In genomic region chr17:63150994-63151464, GRCh38 we compare ENCODE assay signal across 11 cellular contexts.
A peak's percentile ranks its signal among the peaks of the same experiment; 100 is the strongest.
DNase-seq lines count a peak whose midpoint lies in the region; ATAC-seq and TF ChIP-seq lines count a peak whose summit lies in the region.
"Had no signal": no experiment of that assay in that cellular context is flagged by ENCODE, and none has a peak within 500 bp of the region (broad histone marks: within the 10 kb centered on the region; RNA-seq: fewer than 3 reads in every experiment).

No MANE protein-coding gene starts in this region.

- no peaks in the 10 kb centered on the region for H3K27me3 ChIP-seq in CD4-positive, alpha-beta T cell (ENCODE audit: control insufficient read depth, insufficient read depth, low read length)

- POLR2A ChIA-PET in CD4-positive, alpha-beta T cell (lab: Charles Lee), result interaction anchor here (0.6 kb wide), 1 partner anchor 214 kb away, joined by 3 read pairs; no protein-coding TSS in a partner anchor

- peaks cover under 1% of the 10 kb centered on the region for H3K9me3 Mint-ChIP-seq in neural crest cell
- no peaks in the 10 kb centered on the region for H3K9me3 Mint-ChIP-seq in CD4-positive, alpha-beta T cell
- H3K9me3 Mint-ChIP-seq: CD14-positive monocyte had no signal

- H3K4me1 Mint-ChIP-seq in neural crest cell, result peaks cover 66% of the 10 kb centered on the region
- peaks cover 5% of the 10 kb centered on the region for H3K4me1 Mint-ChIP-seq in CD4-positive, alpha-beta T cell (ENCODE audit: low read depth)
- H3K4me1 Mint-ChIP-seq: CD14-positive monocyte had no signal

- no peaks in the 10 kb centered on the region for H3K9me3 ChIP-seq in CD4-positive, alpha-beta T cell (ENCODE audit: control insufficient read depth, low read length)

- ATAC-seq in GM18870 (IDR thresholded peaks at IDR 0.05; ENCODE audit: unreplicated experiment), result no peak
- ATAC-seq in CD4-positive, alpha-beta T cell (ENCODE audit: poor library complexity), result no peak
- ATAC-seq: activated CD8-positive, alpha-beta memory T cell treated with anti-CD3 and anti-CD28 coated beads, Interleukin-2, amount 10 ng/mL, durations not matched to agents 7 days and 5 days had no signal

- H3K27me3 Mint-ChIP-seq in neural crest cell (ENCODE audit: low read depth), result no peaks in the 10 kb centered on the region
- no peaks in the 10 kb centered on the region for H3K27me3 Mint-ChIP-seq in CD4-positive, alpha-beta T cell
- H3K27me3 Mint-ChIP-seq: activated CD8-positive, alpha-beta memory T cell treated with anti-CD3 and anti-CD28 coated beads, Interleukin-2, amount 10 ng/mL, durations not matched to agents 7 days and 5 days had no signal

- in situ Hi-C loops in G401 (cut with HindIII; ENCODE audit: low sequenced_read_pairs), result no loop called here
- in situ Hi-C loops in KBM-7 (cut with MboI; ENCODE audit: low pct_unique_long_range_greater_than_20kb, low sequenced_read_pairs), result no loop called here

- peaks cover 2% of the 10 kb centered on the region for H3K36me3 Mint-ChIP-seq in neural crest cell (ENCODE audit: low read depth)
- no peaks in the 10 kb centered on the region for H3K36me3 Mint-ChIP-seq in CD4-positive, alpha-beta T cell (ENCODE audit: low read depth)
- H3K36me3 Mint-ChIP-seq: activated CD8-positive, alpha-beta memory T cell treated with anti-CD3 and anti-CD28 coated beads, Interleukin-2, amount 10 ng/mL, durations not matched to agents 7 days and 5 days had no signal

- DNase-seq in Daoy (ENCODE audit: low read depth) (peak; percentile 20), NCI-H524 treated with DMSO at 0.1 percent for 48 hours (lab: John Stamatoyannopoulos, UW) (peak; percentile 94), dedifferentiated amniotic fluid mesenchymal stem cell (ENCODE audit: extremely low spot score) (peak; percentile 76), neural crest cell (ENCODE audit: low read depth, low spot score) (peak; percentile 15), G401 (ENCODE audit: low spot score) (no peak), KBM-7 (no peak)
- no peak for DNase-seq in CD4-positive, alpha-beta T cell
- DNase-seq: activated CD8-positive, alpha-beta memory T cell treated with anti-CD3 and anti-CD28 coated beads, Interleukin-2, amount 10 ng/mL, durations not matched to agents 7 days and 5 days; cerebellar nuclear complex had no signal

- peak overlapping the region; percentile 99 for H3K27ac Mint-ChIP-seq in neural crest cell (ENCODE audit: unreplicated experiment)
- H3K27ac Mint-ChIP-seq in CD4-positive, alpha-beta T cell, result no peak overlapping the region
- H3K27ac Mint-ChIP-seq: activated CD8-positive, alpha-beta memory T cell treated with anti-CD3 and anti-CD28 coated beads, Interleukin-2, amount 10 ng/mL, durations not matched to agents 7 days and 5 days; CD14-positive monocyte had no signal

- intact Hi-C loops in CD4-positive, alpha-beta T cell (cut with DNase I, micrococcal nuclease), result no loop called here

- H3K27ac ChIP-seq in CD4-positive, alpha-beta T cell (ENCODE audit: low read depth, low read length), result no peak overlapping the region

- H3K4me3 Mint-ChIP-seq in neural crest cell, result peak overlapping the region; percentile 80
- no peak overlapping the region for H3K4me3 Mint-ChIP-seq in CD4-positive, alpha-beta T cell
- H3K4me3 Mint-ChIP-seq: activated CD8-positive, alpha-beta memory T cell treated with anti-CD3 and anti-CD28 coated beads, Interleukin-2, amount 10 ng/mL, durations not matched to agents 7 days and 5 days; CD14-positive monocyte had no signal

- CTCF ChIA-PET in CD4-positive, alpha-beta T cell (lab: Charles Lee), result no interaction called here

- no peak for TF ChIP-seq CTCF in neural crest cell (conservative IDR thresholded peaks at IDR 0.05)
- TF ChIP-seq CTCF in CD4-positive, alpha-beta T cell (IDR thresholded peaks at IDR 0.05), result no peak

Comparison
In these comparisons a context has a peak if more than half of its experiments do, and no peak if none do; other contexts are left out.
1. DNase-seq: peak in Daoy (single experiment), NCI-H524 treated with DMSO at 0.1 percent for 48 hours (single experiment), dedifferentiated amniotic fluid mesenchymal stem cell (single experiment) and neural crest cell (single experiment); none in G401 (single experiment), CD4-positive, alpha-beta T cell (0 of 10) and KBM-7 (single experiment).